Comparison of ENCODE assay signal across 21 cellular contexts in genomic region chr7:136064627-136065237, GRCh38.
DNase-seq lines count a peak whose midpoint lies in the region; ATAC-seq and TF ChIP-seq lines count a peak whose summit lies in the region.
"Had no signal": no experiment of that assay in that cellular context is flagged by ENCODE, and none has a peak within 500 bp of the region (broad histone marks: within the 10 kb centered on the region; RNA-seq: fewer than 3 reads in every experiment).

No MANE protein-coding gene starts in this region.

- no peaks in the 10 kb centered on the region for H3K27me3 Mint-ChIP-seq in activated CD4-positive, alpha-beta T cell treated with anti-CD3 and anti-CD28 coated beads, Interleukin-2, amount 10 ng/mL, durations not matched to agents 24 days and 14 days
- H3K27me3 Mint-ChIP-seq in activated CD4-positive, alpha-beta T cell treated with anti-CD3 and anti-CD28 coated beads, Interleukin-2, amount 10 ng/mL, durations not matched to agents 7 days and 5 days = peaks cover 5% of the 10 kb centered on the region

- H3F3A ChIP-seq in smooth muscle cell (ENCODE audit: low read depth) = peaks cover 8% of the 10 kb centered on the region

- CTCF ChIA-PET in activated CD4-positive, alpha-beta T cell treated with anti-CD3 and anti-CD28 coated beads, Interleukin-2, amount 10 ng/mL, durations not matched to agents 7 days and 5 days (lab: Charles Lee) = no interaction called here

- H3K4me2 ChIP-seq in hepatocyte (no peak overlapping the region), smooth muscle cell (peak overlapping the region; percentile 73)
- H3K4me2 ChIP-seq: KMS-11 had no signal

- H3K4me3 ChIP-seq in cardiac muscle cell (no peak overlapping the region), right cardiac atrium (ENCODE audit: low read length) (no peak overlapping the region), hepatocyte (no peak overlapping the region), smooth muscle cell (no peak overlapping the region)
- H3K4me3 ChIP-seq: Peyer's patch had no signal

- peak overlapping the region; percentile 54 for H3K9ac ChIP-seq in smooth muscle cell (ENCODE audit: low read depth)
- H3K9ac ChIP-seq: KMS-11 had no signal

- H4K20me1 ChIP-seq in hepatocyte (ENCODE audit: insufficient read depth, poor library complexity, severe bottlenecking) (no peaks in the 10 kb centered on the region), smooth muscle cell (ENCODE audit: low read depth) (no peaks in the 10 kb centered on the region)

- H3K9me3 Mint-ChIP-seq in activated CD4-positive, alpha-beta T cell treated with anti-CD3 and anti-CD28 coated beads, Interleukin-2, amount 10 ng/mL, durations not matched to agents 24 days and 14 days = peaks cover 4% of the 10 kb centered on the region
- no peaks in the 10 kb centered on the region for H3K9me3 Mint-ChIP-seq in activated CD4-positive, alpha-beta T cell treated with anti-CD3 and anti-CD28 coated beads, Interleukin-2, amount 10 ng/mL, durations not matched to agents 7 days and 5 days
- H3K9me3 Mint-ChIP-seq: CD8-positive, alpha-beta T cell had no signal

- H2AFZ ChIP-seq in hepatocyte = no peak overlapping the region
- no peak overlapping the region for H2AFZ ChIP-seq in smooth muscle cell (ENCODE audit: low read depth)

- intact Hi-C loops in activated CD4-positive, alpha-beta T cell treated with anti-CD3 and anti-CD28 coated beads, Interleukin-2, amount 10 ng/mL, durations not matched to agents 24 days and 14 days (cut with micrococcal nuclease) = loop anchor here (1.0 to 5.0 kb wide), 2 partner anchors 33 to 47 kb away; no protein-coding TSS in a partner anchor
- intact Hi-C loops in right cardiac atrium (cut with DNase I) = no loop called here

- POLR2A ChIA-PET in activated CD4-positive, alpha-beta T cell treated with anti-CD3 and anti-CD28 coated beads, Interleukin-2, amount 10 ng/mL, durations not matched to agents 7 days and 5 days (lab: Charles Lee) = no interaction called here

- H3K27ac Mint-ChIP-seq in activated CD4-positive, alpha-beta T cell treated with anti-CD3 and anti-CD28 coated beads, Interleukin-2, amount 10 ng/mL, durations not matched to agents 24 days and 14 days = peak overlapping the region; percentile 18
- no peak overlapping the region for H3K27ac Mint-ChIP-seq in activated CD4-positive, alpha-beta T cell treated with anti-CD3 and anti-CD28 coated beads, Interleukin-2, amount 10 ng/mL, durations not matched to agents 7 days and 5 days
- H3K27ac Mint-ChIP-seq: CD8-positive, alpha-beta T cell had no signal

- H3K4me1 ChIP-seq in cardiac muscle cell (ENCODE audit: low read depth) = peaks cover 25% of the 10 kb centered on the region
- H3K4me1 ChIP-seq in right cardiac atrium (ENCODE audit: control insufficient read depth, insufficient read depth, low read length) = no peaks in the 10 kb centered on the region
- H3K4me1 ChIP-seq in hepatocyte (ENCODE audit: insufficient read depth) = peaks cover 5% of the 10 kb centered on the region
- peaks cover 10% of the 10 kb centered on the region for H3K4me1 ChIP-seq in smooth muscle cell (ENCODE audit: low read depth)
- H3K4me1 ChIP-seq: Peyer's patch had no signal

- H3K4me3 Mint-ChIP-seq in activated CD4-positive, alpha-beta T cell treated with anti-CD3 and anti-CD28 coated beads, Interleukin-2, amount 10 ng/mL, durations not matched to agents 24 days and 14 days = no peak overlapping the region
- H3K4me3 Mint-ChIP-seq in activated CD4-positive, alpha-beta T cell treated with anti-CD3 and anti-CD28 coated beads, Interleukin-2, amount 10 ng/mL, durations not matched to agents 7 days and 5 days = no peak overlapping the region
- H3K4me3 Mint-ChIP-seq: CD8-positive, alpha-beta T cell had no signal

- H3K27me3 ChIP-seq in cardiac muscle cell = no peaks in the 10 kb centered on the region
- H3K27me3 ChIP-seq in right cardiac atrium (ENCODE audit: control insufficient read depth, insufficient read depth) = no peaks in the 10 kb centered on the region
- no peaks in the 10 kb centered on the region for H3K27me3 ChIP-seq in hepatocyte
- no peaks in the 10 kb centered on the region for H3K27me3 ChIP-seq in smooth muscle cell (ENCODE audit: low read depth)
- H3K27me3 ChIP-seq: Peyer's patch had no signal

- H3K27ac ChIP-seq in cardiac muscle cell = peak overlapping the region; percentile 34
- no peak overlapping the region for H3K27ac ChIP-seq in right cardiac atrium (ENCODE audit: low read length)
- H3K27ac ChIP-seq in hepatocyte = peak overlapping the region; percentile 14
- H3K27ac ChIP-seq in smooth muscle cell (ENCODE audit: low read depth) = peak overlapping the region; percentile 94
- H3K27ac ChIP-seq: KMS-11, Peyer's patch had no signal

- H3K9me3 ChIP-seq in cardiac muscle cell (ENCODE audit: low read depth) (no peaks in the 10 kb centered on the region), right cardiac atrium (ENCODE audit: control insufficient read depth, low read length) (no peaks in the 10 kb centered on the region), hepatocyte (ENCODE audit: low read depth) (no peaks in the 10 kb centered on the region), smooth muscle cell (replicated peaks; ENCODE audit: low read depth) (no peaks in the 10 kb centered on the region)
- H3K9me3 ChIP-seq: Peyer's patch had no signal

- no peak for ATAC-seq in right cardiac atrium
- ATAC-seq: CD8-positive, alpha-beta T cell had no signal

- DNase-seq in activated CD4-positive, alpha-beta T cell treated with anti-CD3 and anti-CD28 coated beads, Interleukin-2, amount 10 ng/mL, durations not matched to agents 24 days and 14 days = no peak
- DNase-seq in activated CD4-positive, alpha-beta T cell treated with anti-CD3 and anti-CD28 coated beads, Interleukin-2, amount 10 ng/mL, durations not matched to agents 7 days and 5 days = no peak
- DNase-seq in cardiac muscle cell (ENCODE audit: low read depth in 1 of 2, low spot score in 1 of 2) (no peak), right cardiac atrium (no peak), hepatocyte (ENCODE audit: low spot score) (no peak), smooth muscle cell (lab: John Stamatoyannopoulos, UW; ENCODE audit: unreplicated experiment) (no peak), NCI-H1092 treated with DMSO at 0.1 percent for 48 hours (lab: John Stamatoyannopoulos, UW) (no peak), NCI-H1436 treated with DMSO at 0.1 percent for 48 hours (lab: John Stamatoyannopoulos, UW) (no peak)
- DNase-seq: 8988T; AML-193; C1 segment of cervical spinal cord; CD8-positive, alpha-beta T cell; GDM1; GOT3; HCEC 1CT; NCI-H1105; NCI-H2029 treated with DMSO at 0.1 percent for 48 hours; NCI-H2171; NCI-H345; Peyer's patch had no signal

- H3K36me3 ChIP-seq in cardiac muscle cell = no peaks in the 10 kb centered on the region
- no peaks in the 10 kb centered on the region for H3K36me3 ChIP-seq in hepatocyte (replicated peaks; ENCODE audit: insufficient read depth, low read depth)
- H3K36me3 ChIP-seq in smooth muscle cell (ENCODE audit: low read depth) = no peaks in the 10 kb centered on the region
- H3K36me3 ChIP-seq: Peyer's patch had no signal

- no peaks in the 10 kb centered on the region for H3K9me2 ChIP-seq in hepatocyte (replicated peaks; ENCODE audit: insufficient read depth)

- peaks cover 10% of the 10 kb centered on the region for H3K4me1 Mint-ChIP-seq in activated CD4-positive, alpha-beta T cell treated with anti-CD3 and anti-CD28 coated beads, Interleukin-2, amount 10 ng/mL, durations not matched to agents 24 days and 14 days
- H3K4me1 Mint-ChIP-seq in activated CD4-positive, alpha-beta T cell treated with anti-CD3 and anti-CD28 coated beads, Interleukin-2, amount 10 ng/mL, durations not matched to agents 7 days and 5 days = no peaks in the 10 kb centered on the region

- TF ChIP-seq CTCF in cardiac muscle cell (IDR thresholded peaks at IDR 0.05; ENCODE audit: low read depth, low read length) (no peak), hepatocyte (IDR thresholded peaks at IDR 0.05; ENCODE audit: poor library complexity) (no peak), smooth muscle cell (IDR thresholded peaks at IDR 0.05; ENCODE audit: borderline replicate concordance, insufficient read depth, poor library complexity, severe bottlenecking) (no peak)

- H3K36me3 Mint-ChIP-seq in activated CD4-positive, alpha-beta T cell treated with anti-CD3 and anti-CD28 coated beads, Interleukin-2, amount 10 ng/mL, durations not matched to agents 24 days and 14 days (ENCODE audit: low read depth) = no peaks in the 10 kb centered on the region
- no peaks in the 10 kb centered on the region for H3K36me3 Mint-ChIP-seq in activated CD4-positive, alpha-beta T cell treated with anti-CD3 and anti-CD28 coated beads, Interleukin-2, amount 10 ng/mL, durations not matched to agents 7 days and 5 days (ENCODE audit: low read depth)
- H3K36me3 Mint-ChIP-seq: CD8-positive, alpha-beta T cell had no signal

- H3K79me2 ChIP-seq in hepatocyte (no peaks in the 10 kb centered on the region), smooth muscle cell (ENCODE audit: low read depth) (no peaks in the 10 kb centered on the region)
